Comparison of ENCODE assay signal across 19 cellular contexts in the genomic region with DNA sequence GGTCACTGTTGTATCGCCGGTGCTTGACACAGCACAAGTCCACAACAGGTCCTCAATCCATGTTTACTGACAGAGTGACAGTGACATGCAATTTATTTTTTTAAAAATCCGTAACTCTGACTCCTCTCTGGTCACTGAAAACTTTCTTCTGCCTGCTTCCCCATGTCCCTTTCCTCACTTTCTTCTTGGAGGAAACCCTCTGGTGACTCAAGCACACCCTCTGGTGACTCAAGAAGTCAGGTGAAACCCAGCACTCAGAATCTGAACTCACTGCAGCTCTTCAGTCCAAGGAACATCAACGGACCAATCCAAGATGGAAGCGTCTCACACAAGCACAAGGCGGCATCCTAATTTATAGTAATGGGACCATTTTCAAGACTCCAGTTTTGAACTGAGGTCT.
A peak's percentile ranks its signal among the peaks of the same experiment; 100 is the strongest.
DNase-seq lines count a peak whose midpoint lies in the region; ATAC-seq and TF ChIP-seq lines count a peak whose summit lies in the region.
"Had no signal": no experiment of that assay in that cellular context is flagged by ENCODE, and none has a peak within 500 bp of the region (broad histone marks: within the 10 kb centered on the region; RNA-seq: fewer than 3 reads in every experiment).

No MANE protein-coding gene starts in this region.

- no peak overlapping the region for H3K27ac Mint-ChIP-seq in MCF 10A (ENCODE audit: low read depth, unreplicated experiment)
- H3K27ac Mint-ChIP-seq in glutamatergic neuron (ENCODE audit: unreplicated experiment) = no peak overlapping the region
- no peak overlapping the region for H3K27ac Mint-ChIP-seq in stimulated activated effector memory CD8-positive, alpha-beta T cell treated with anti-CD3 and anti-CD28 coated beads, Interleukin-12 subunit alpha, Interleukin-12 subunit beta, amount 100 ng/mL, for 72 hours
- H3K27ac Mint-ChIP-seq: CD4-positive, alpha-beta T cell had no signal

- H3K36me3 ChIP-seq in breast epithelium (no peaks in the 10 kb centered on the region), prostate gland (no peaks in the 10 kb centered on the region)
- H3K36me3 ChIP-seq: BE2C, SJSA1 had no signal

- H3K9me3 Mint-ChIP-seq in MCF 10A (ENCODE audit: unreplicated experiment) (no peaks in the 10 kb centered on the region), glutamatergic neuron (ENCODE audit: unreplicated experiment) (peaks cover 6% of the 10 kb centered on the region)
- H3K9me3 Mint-ChIP-seq in stimulated activated effector memory CD8-positive, alpha-beta T cell treated with anti-CD3 and anti-CD28 coated beads, Interleukin-12 subunit alpha, Interleukin-12 subunit beta, amount 100 ng/mL, for 72 hours = no peaks in the 10 kb centered on the region
- H3K9me3 Mint-ChIP-seq: CD4-positive, alpha-beta T cell had no signal

- H3K4me3 ChIP-seq in breast epithelium = no peak overlapping the region
- no peak overlapping the region for H3K4me3 ChIP-seq in choroid plexus epithelial cell (ENCODE audit: low read depth, low read length)
- H3K4me3 ChIP-seq in prostate gland = no peak overlapping the region
- H3K4me3 ChIP-seq: SJSA1 had no signal

- CTCF ChIA-PET in MCF 10A (lab: Yijun Ruan, JAX) = interaction anchor here (0.6 to 2.6 kb wide), 8 partner anchors 14 to 743 kb away, joined by 3 to 7 read pairs (median 3); no protein-coding TSS in a partner anchor

- DNase-seq in MCF 10A (ENCODE audit: unreplicated experiment) (peak; percentile 14), breast epithelium (ENCODE audit: low spot score in 2 of 2) (no peak), choroid plexus epithelial cell (ENCODE audit: low read depth) (peak; percentile 3), glutamatergic neuron (no peak), prostate gland (ENCODE audit: low spot score) (no peak), NCI-H1436 (lab: John Stamatoyannopoulos, UW) (no peak), epidermal melanocyte (ENCODE audit: insufficient read length, low spot score) (no peak)
- DNase-seq in stimulated activated effector memory CD8-positive, alpha-beta T cell treated with anti-CD3 and anti-CD28 coated beads, Interleukin-12 subunit alpha, Interleukin-12 subunit beta, amount 100 ng/mL, for 72 hours (ENCODE audit: low spot score in 2 of 2) = no peak
- DNase-seq: 8988T; BE2C; CD4-positive, alpha-beta T cell; DMS79; HCEC 1CT; KG1; MM.1S; NCI-H1092 treated with DMSO at 0.1 percent for 48 hours; NCI-H1694; NCI-H510A treated with DMSO at 0.1 percent for 48 hours had no signal

- TF ChIP-seq CTCF in MCF 10A (IDR thresholded peaks at IDR 0.05; ENCODE audit: unreplicated experiment) = no peak
- no peak for TF ChIP-seq CTCF in breast epithelium (IDR thresholded peaks at IDR 0.05)
- TF ChIP-seq CTCF in choroid plexus epithelial cell (conservative IDR thresholded peaks at IDR 0.05; ENCODE audit: low read depth, low read length) = peak; percentile 4
- TF ChIP-seq CTCF in glutamatergic neuron (IDR thresholded peaks at IDR 0.05; ENCODE audit: partially characterized antibody, unreplicated experiment) = no peak
- TF ChIP-seq CTCF in prostate gland (IDR thresholded peaks at IDR 0.05) = no peak

- intact Hi-C loops in MCF 10A (cut with micrococcal nuclease) (no loop called here), breast epithelium (cut with DNase I; ENCODE audit: low total_unique reads) (no loop called here), prostate gland (cut with DNase I) (no loop called here)

- POLR2A ChIA-PET in MCF 10A (lab: Yijun Ruan, JAX) = no interaction called here

- H3K4me3 Mint-ChIP-seq in MCF 10A (ENCODE audit: unreplicated experiment) = no peak overlapping the region
- H3K4me3 Mint-ChIP-seq in glutamatergic neuron (ENCODE audit: unreplicated experiment) = peak overlapping the region; percentile 35
- H3K4me3 Mint-ChIP-seq in stimulated activated effector memory CD8-positive, alpha-beta T cell treated with anti-CD3 and anti-CD28 coated beads, Interleukin-12 subunit alpha, Interleukin-12 subunit beta, amount 100 ng/mL, for 72 hours = no peak overlapping the region
- H3K4me3 Mint-ChIP-seq: CD4-positive, alpha-beta T cell had no signal

- H3K4me1 ChIP-seq in breast epithelium = no peaks in the 10 kb centered on the region
- no peaks in the 10 kb centered on the region for H3K4me1 ChIP-seq in prostate gland (replicated peaks)
- H3K4me1 ChIP-seq: BE2C, SJSA1 had no signal

- TF ChIP-seq POLR2A in breast epithelium (IDR thresholded peaks at IDR 0.05) = no peak
- no peak for TF ChIP-seq POLR2A in prostate gland (IDR thresholded peaks at IDR 0.05)

- no peak for ATAC-seq in stimulated activated effector memory CD8-positive, alpha-beta T cell treated with anti-CD3 and anti-CD28 coated beads, Interleukin-12 subunit alpha, Interleukin-12 subunit beta, amount 100 ng/mL, for 72 hours

- H3K4me1 Mint-ChIP-seq in MCF 10A (ENCODE audit: insufficient read depth, unreplicated experiment) (peaks cover 8% of the 10 kb centered on the region), glutamatergic neuron (ENCODE audit: low read depth, unreplicated experiment) (peaks cover 29% of the 10 kb centered on the region)
- no peaks in the 10 kb centered on the region for H3K4me1 Mint-ChIP-seq in stimulated activated effector memory CD8-positive, alpha-beta T cell treated with anti-CD3 and anti-CD28 coated beads, Interleukin-12 subunit alpha, Interleukin-12 subunit beta, amount 100 ng/mL, for 72 hours

- H3K27ac ChIP-seq in breast epithelium (no peak overlapping the region), prostate gland (no peak overlapping the region)
- H3K27ac ChIP-seq: SJSA1 had no signal

- no peaks in the 10 kb centered on the region for H3K36me3 Mint-ChIP-seq in MCF 10A (ENCODE audit: insufficient read depth, unreplicated experiment)
- H3K36me3 Mint-ChIP-seq in glutamatergic neuron (ENCODE audit: unreplicated experiment) = peaks cover 7% of the 10 kb centered on the region
- no peaks in the 10 kb centered on the region for H3K36me3 Mint-ChIP-seq in stimulated activated effector memory CD8-positive, alpha-beta T cell treated with anti-CD3 and anti-CD28 coated beads, Interleukin-12 subunit alpha, Interleukin-12 subunit beta, amount 100 ng/mL, for 72 hours

- whole genome bisulfite sequencing in prostate gland = 97% methylated on average over 6 of the region's 6 CpGs

- H3K27me3 ChIP-seq in breast epithelium (no peaks in the 10 kb centered on the region), prostate gland (replicated peaks; ENCODE audit: insufficient read depth) (no peaks in the 10 kb centered on the region)
- H3K27me3 ChIP-seq: BE2C had no signal

- no TSS peak for BruUV-seq in MCF 10A (replicated peaks; lab: Mats Ljungman, UMichigan)

- H3K27me3 Mint-ChIP-seq in MCF 10A (ENCODE audit: insufficient read depth, unreplicated experiment) (peaks cover 9% of the 10 kb centered on the region), glutamatergic neuron (ENCODE audit: unreplicated experiment) (peaks cover 6% of the 10 kb centered on the region)

- H3K9me3 ChIP-seq in breast epithelium = no peaks in the 10 kb centered on the region
- no peaks in the 10 kb centered on the region for H3K9me3 ChIP-seq in prostate gland
- H3K9me3 ChIP-seq: BE2C, SJSA1 had no signal

Comparison
In these comparisons a context has a peak if more than half of its experiments do, and no peak if none do; other contexts are left out.
1. DNase-seq: peak in MCF 10A (single experiment) and choroid plexus epithelial cell (single experiment); none in breast epithelium (0 of 2), glutamatergic neuron (single experiment), prostate gland (single experiment), NCI-H1436 (single experiment), epidermal melanocyte (single experiment) and stimulated activated effector memory CD8-positive, alpha-beta T cell treated with anti-CD3 and anti-CD28 coated beads, Interleukin-12 subunit alpha, Interleukin-12 subunit beta, amount 100 ng/mL, for 72 hours (0 of 2).